In genomic region chr19:10122066-10122465, GRCh38 we compare ENCODE assay signal across 20 cellular contexts. TPM values are rescaled to one million over a fixed set of nuclear protein-coding genes. Genes with fewer than 3 reads are reported as not detected.
DNase-seq lines count a peak whose midpoint lies in the region; ATAC-seq, FAIRE-seq and TF ChIP-seq lines count a peak whose summit lies in the region.
"Had no signal": no experiment of that assay in that cellular context is flagged by ENCODE, and none has a peak within 500 bp of the region (broad histone marks: within the 10 kb centered on the region; RNA-seq: fewer than 3 reads in every experiment).

No MANE protein-coding gene starts in this region.

- H3K18ac ChIP-seq in IMR-90 (ENCODE audit: low read depth, low read length) = no peak overlapping the region; the same call in 1 of the 2 replicates

- peak overlapping the region; percentile 94 for H2BK5ac ChIP-seq in IMR-90 (ENCODE audit: low read depth, low read length, poor library complexity, severe bottlenecking)

- no peak overlapping the region for H3K4ac ChIP-seq in IMR-90 (ENCODE audit: low read depth, low read length)

- TF ChIP-seq RAD21 in IMR-90 (IDR thresholded peaks at IDR 0.05; ENCODE audit: low read length) = no peak

- H2AK5ac ChIP-seq in IMR-90 (ENCODE audit: low read depth, low read length) = no peak overlapping the region; the same call in 1 of the 2 replicates

- no peak overlapping the region for H3K23ac ChIP-seq in IMR-90 (ENCODE audit: low read depth, low read length)

- peak overlapping the region; percentile 35; the same call in 1 of the 2 replicates for H3K56ac ChIP-seq in IMR-90 (ENCODE audit: extremely low read depth, insufficient read depth, low read length)

- no peaks in the 10 kb centered on the region; the same call in 1 of the 2 replicates for H3K9me3 ChIP-seq in AG04450 (ENCODE audit: control insufficient read depth, insufficient read depth, low read length)
- H3K9me3 ChIP-seq in IMR-90 (ENCODE audit: control insufficient read depth, insufficient read depth, low read length) = no peaks in the 10 kb centered on the region
- H3K9me3 ChIP-seq in endothelial cell of umbilical vein (replicated peaks; ENCODE audit: control insufficient read depth, insufficient read depth, low read length) = no peaks in the 10 kb centered on the region
- H3K9me3 ChIP-seq: testis had no signal

- ATAC-seq in IMR-90 (ENCODE audit: low read depth) = peak; percentile 50
- no peak for ATAC-seq in HG03571 (IDR thresholded peaks at IDR 0.05; ENCODE audit: unreplicated experiment)
- ATAC-seq: GM23338, K562 had no signal

- WGBS in IMR-90 (ENCODE audit: extremely low coverage in 2 of 2, insufficient read length in 1 of 2), 2 experiments = no CpG with 5 or more reads among the region's 6 CpGs

- H3K9me1 ChIP-seq in IMR-90 (ENCODE audit: insufficient read depth, low read length) (no peaks in the 10 kb centered on the region), endothelial cell of umbilical vein (replicated peaks; ENCODE audit: control insufficient read depth, extremely low read depth, insufficient read depth, low read length) (no peaks in the 10 kb centered on the region)

- intact Hi-C loops in IMR-90 (cut with micrococcal nuclease) = no loop called here
- intact Hi-C loops in endothelial cell of umbilical vein (cut with micrococcal nuclease) = loop anchor here (5.0 kb wide), 1 partner anchor 260 kb away; the partner anchor contains the start of gene TYK2
- intact Hi-C loops in posterior vena cava (cut with DNase I) = no loop called here

- H4K8ac ChIP-seq in IMR-90 (ENCODE audit: low read depth in 2 of 2, low read length in 2 of 2) = peak overlapping the region; percentile 39 to 80; a peak in 1 of 4 replicates

- H2BK20ac ChIP-seq in IMR-90 (ENCODE audit: low read depth, low read length) = no peak overlapping the region; the same call in 1 of the 2 replicates

- H3K36me3 ChIP-seq in IMR-90 (ENCODE audit: control insufficient read depth, insufficient read depth, low read length) (peaks cover 14% of the 10 kb centered on the region), endothelial cell of umbilical vein (ENCODE audit: control insufficient read depth in 2 of 2, extremely low read depth in 1 of 2, insufficient read depth in 2 of 2, low read length in 2 of 2) (peaks cover 0 to 7% of the 10 kb centered on the region in 2 experiments)

- H3K4me1 ChIP-seq in IMR-90 (ENCODE audit: control insufficient read depth, insufficient read depth, low read length) = peaks cover 9% of the 10 kb centered on the region
- peaks cover 11% of the 10 kb centered on the region for H3K4me1 ChIP-seq in endothelial cell of umbilical vein (ENCODE audit: control insufficient read depth, extremely low read depth, insufficient read depth, low read length)

- dilution Hi-C loops in IMR-90 (cut with HindIII; ENCODE audit: low sequenced_read_pairs, unreplicated experiment) = no loop called here
- dilution Hi-C loops in endothelial cell of umbilical vein (cut with MboI; ENCODE audit: extremely low pct_ligation_motif_present, low sequenced_read_pairs) = no loop called here

- CTCF ChIA-PET in AG04450 (lab: Charles Lee) (interaction anchor here (0.6 to 1.3 kb wide), 5 partner anchors 9 to 138 kb away, joined by 3 to 5 read pairs (median 4); no protein-coding TSS in a partner anchor), IMR-90 (lab: Yijun Ruan, JAX) (interaction anchor here (0.6 kb wide), 1 partner anchor 10 kb away, joined by 3 read pairs; no protein-coding TSS in a partner anchor), endothelial cell of umbilical vein (lab: Charles Lee) (interaction anchor here (0.9 to 1.8 kb wide), 4 partner anchors 8 to 128 kb away, joined by 3 to 7 read pairs (median 3); partner anchors contain the start of gene DNMT1)

- no TSS peak for BruUV-seq in IMR-90 (replicated peaks; lab: Mats Ljungman, UMichigan)
- no TSS peak for BruUV-seq in endothelial cell of umbilical vein (replicated peaks; lab: Mats Ljungman, UMichigan)

- no peak for FAIRE-seq in endothelial cell of umbilical vein (lab: Jason Lieb, UNC)
- FAIRE-seq: GM12892, K562 had no signal

- DNase-seq in AG04450 (ENCODE audit: low read depth, low spot score) = peak; percentile 39
- peak; percentile 70 for DNase-seq in IMR-90
- peak; percentile 44 for DNase-seq in endothelial cell of umbilical vein (ENCODE audit: low read depth, low spot score)
- peak; percentile 85 for DNase-seq in posterior vena cava (ENCODE audit: low spot score)
- DNase-seq in amygdala (lab: John Stamatoyannopoulos, UW) = no peak
- DNase-seq in putamen (ENCODE audit: low spot score) = no peak
- DNase-seq in central memory CD4-positive, alpha-beta T cell = no peak
- DNase-seq: activated CD4-positive, alpha-beta T cell treated with anti-CD3 and anti-CD28 coated beads, Interleukin-2, amount 10 ng/mL, durations not matched to agents 24 days and 14 days; activated T-cell treated with anti-CD3 and anti-CD28 coated beads, Interleukin-2, amount 50 U/mL, for 48 hours; DND-41; NCI-H1694; NCI-H69; nucleus accumbens; T-helper 2 cell; testis had no signal

- peaks cover 11 to 25% of the 10 kb centered on the region in 2 experiments for H3K79me1 ChIP-seq in IMR-90 (ENCODE audit: low read depth in 1 of 2, low read length in 2 of 2)

- H2AFZ ChIP-seq in IMR-90 (replicated peaks; ENCODE audit: low read length, poor library complexity) (no peak overlapping the region), endothelial cell of umbilical vein (ENCODE audit: low read depth, low read length) (no peak overlapping the region)
- H2AFZ ChIP-seq: GM23338 had no signal

- H4K5ac ChIP-seq in IMR-90 (ENCODE audit: low read depth, low read length) = no peak overlapping the region

- H3K4me3 ChIP-seq in AG04450 (ENCODE audit: low read depth, low read length) (no peak overlapping the region), IMR-90 (ENCODE audit: insufficient read depth, low read depth, low read length) (no peak overlapping the region), endothelial cell of umbilical vein (replicated peaks in 1 of 3; ENCODE audit: insufficient read depth in 1 of 3, low read depth in 1 of 3, low read length in 3 of 3) (no peak overlapping the region)
- H3K4me3 ChIP-seq: GM23338, K562, testis had no signal

- H3K27ac ChIP-seq in AG04450 (ENCODE audit: low read depth, low read length) (peak overlapping the region; percentile 39), IMR-90 (ENCODE audit: insufficient read depth, low read length) (peak overlapping the region; percentile 91; the same call in 1 of the 2 replicates), endothelial cell of umbilical vein (ENCODE audit: insufficient read depth, low read depth, low read length) (no peak overlapping the region)

- POLR2A ChIA-PET in AG04450 (lab: Yijun Ruan, JAX) = interaction anchor here (0.5 to 1.3 kb wide), 8 partner anchors 8 to 663 kb away, joined by 3 to 9 read pairs (median 4); partner anchors contain the start of genes PPAN and RAVER1
- POLR2A ChIA-PET in IMR-90 (lab: Charles Lee; ENCODE audit: unreplicated experiment) = interaction anchor here (0.6 kb wide), 1 partner anchor 130 kb away, joined by 3 read pairs; the partner anchor contains the start of gene MRPL4
- POLR2A ChIA-PET in endothelial cell of umbilical vein (lab: Charles Lee) = no interaction called here

- peak overlapping the region; percentile 50; the same call in 1 of the 2 replicates for H3K9ac ChIP-seq in IMR-90 (ENCODE audit: low read depth, low read length)
- H3K9ac ChIP-seq in endothelial cell of umbilical vein (replicated peaks; ENCODE audit: extremely low read depth, insufficient read depth, low read length) = no peak overlapping the region

- peaks cover 6% of the 10 kb centered on the region; the same call in 1 of the 2 replicates for H4K20me1 ChIP-seq in IMR-90 (ENCODE audit: insufficient read depth, low read length)
- no peaks in the 10 kb centered on the region for H4K20me1 ChIP-seq in endothelial cell of umbilical vein (replicated peaks; ENCODE audit: control insufficient read depth, extremely low read depth, insufficient read depth, low read length)

- TF ChIP-seq CTCF in AG04450 (IDR thresholded peaks at IDR 0.05; ENCODE audit: low read depth, low read length) (no peak), IMR-90 (conservative IDR thresholded peaks at IDR 0.05; ENCODE audit: low read depth, low read length) (no peak), endothelial cell of umbilical vein (IDR thresholded peaks at IDR 0.05; ENCODE audit: extremely low read depth in 1 of 2, insufficient read depth in 1 of 2, low read depth in 1 of 2, low read length in 2 of 2) (no peak)

- in situ Hi-C loops in IMR-90 (cut with MboI; ENCODE audit: low sequenced_read_pairs) = no loop called here

- 0 out of 3 replicates have a peak overlapping the region, but pooled peaks have one; percentile 77 for H2BK15ac ChIP-seq in IMR-90 (ENCODE audit: low read depth, low read length)

- no peak overlapping the region for H4K91ac ChIP-seq in IMR-90 (ENCODE audit: insufficient read depth, low read depth, low read length)

- no peak overlapping the region for H2AK9ac ChIP-seq in IMR-90 (replicated peaks; ENCODE audit: low read depth, low read length, poor library complexity)

- TF ChIP-seq POLR2A in IMR-90 (IDR thresholded peaks at IDR 0.05; ENCODE audit: low read depth, low read length) (no peak), endothelial cell of umbilical vein (IDR thresholded peaks at IDR 0.05; ENCODE audit: low read depth, low read length) (no peak)

- H3K4me2 ChIP-seq in IMR-90 (ENCODE audit: low read depth, low read length) (no peak overlapping the region; the same call in 1 of the 2 replicates), endothelial cell of umbilical vein (ENCODE audit: insufficient read depth, low read length) (no peak overlapping the region)
- H3K4me2 ChIP-seq: GM23338 had no signal

- H3K27me3 ChIP-seq in AG04450 (ENCODE audit: control insufficient read depth, insufficient read depth, low read length) = no peaks in the 10 kb centered on the region
- no peaks in the 10 kb centered on the region for H3K27me3 ChIP-seq in IMR-90 (ENCODE audit: control insufficient read depth, insufficient read depth, low read length)
- no peaks in the 10 kb centered on the region for H3K27me3 ChIP-seq in endothelial cell of umbilical vein (ENCODE audit: control insufficient read depth in 2 of 2, insufficient read depth in 2 of 2, low read length in 2 of 2)
- H3K27me3 ChIP-seq: testis had no signal

- peaks cover 18% of the 10 kb centered on the region for H3K79me2 ChIP-seq in endothelial cell of umbilical vein (ENCODE audit: control insufficient read depth, insufficient read depth, low read length)

- H3K14ac ChIP-seq in IMR-90 (replicated peaks; ENCODE audit: low read depth, low read length) = no peak overlapping the region

- H2BK120ac ChIP-seq in IMR-90 (ENCODE audit: low read depth, low read length) = peak overlapping the region; percentile 83; the same call in 1 of the 2 replicates

RNA-seq across cellular contexts. Expression of gene EIF3G, which starts 2.4 kb away (rescaled TPM):
- polyA plus RNA-seq in AG04450 (2011; rRNA removed) (127 and 146 TPM in 2 replicates), IMR-90 (2012; rRNA removed) (235 and 243 TPM in 2 replicates), endothelial cell of umbilical vein (253 and 294 TPM in 2 replicates)
- 54.2 and 75.9 TPM in 2 replicates for polyA minus RNA-seq in AG04450 (2011; rRNA and poly(A)+ RNA removed)
- total RNA-seq in IMR-90 (2012; rRNA removed) (209 and 278 TPM in 2 replicates), endothelial cell of umbilical vein (213 and 217 TPM in 2 replicates), posterior vena cava (100 to 1,000 TPM; 140 to 157 TPM)
- 193 and 253 TPM in 2 replicates for polyA plus RNA-seq in IMR-90 (2012; cell fraction: cytosol; rRNA removed)
- 464 and 890 TPM in 2 replicates for polyA plus RNA-seq in IMR-90 (2012; cell fraction: nucleus; rRNA removed; ENCODE audit: low replicate concordance)
- polyA plus RNA-seq in endothelial cell of umbilical vein (2011; cell fraction: cytosol; rRNA removed) = 211 and 218 TPM in 2 replicates
- 484 and 500 TPM in 2 replicates for polyA plus RNA-seq in endothelial cell of umbilical vein (2011; cell fraction: nucleus; rRNA removed)
- 179 and 217 TPM in 2 replicates for polyA plus RNA-seq in endothelial cell of umbilical vein (2012)
- 67.6 and 74.9 TPM in 2 replicates for polyA minus RNA-seq in endothelial cell of umbilical vein
- polyA minus RNA-seq in endothelial cell of umbilical vein (2011; cell fraction: cytosol; rRNA and poly(A)+ RNA removed) = 87.3 TPM
- 57.2 and 87.4 TPM in 2 replicates for polyA minus RNA-seq in endothelial cell of umbilical vein (2011; cell fraction: nucleus; rRNA and poly(A)+ RNA removed)

RNA-seq across cellular contexts. Expression of gene P2RY11, which starts 10.6 kb away (rescaled TPM):
- polyA plus RNA-seq in AG04450 (2011; rRNA removed) = 1.0 and 2.1 TPM in 2 replicates
- polyA minus RNA-seq in AG04450 (2011; rRNA and poly(A)+ RNA removed) = 1.7 and 3.0 TPM in 2 replicates
- total RNA-seq in IMR-90 (2012; rRNA removed) = 0.54 and 0.56 TPM in 2 replicates
- 4.5 and 6.6 TPM in 2 replicates for polyA plus RNA-seq in IMR-90 (2012; rRNA removed)
- polyA plus RNA-seq in IMR-90 (2012; cell fraction: cytosol; rRNA removed) = 1.3 and 3.6 TPM in 2 replicates
- polyA plus RNA-seq in IMR-90 (2012; cell fraction: nucleus; rRNA removed; ENCODE audit: low replicate concordance) = 30.7 and 82.4 TPM in 2 replicates
- total RNA-seq in endothelial cell of umbilical vein = 10.7 and 14.6 TPM in 2 replicates
- 3.6 and 5.4 TPM in 2 replicates for polyA plus RNA-seq in endothelial cell of umbilical vein
- polyA plus RNA-seq in endothelial cell of umbilical vein (2011; cell fraction: cytosol; rRNA removed) = 1.5 and 2.9 TPM in 2 replicates
- polyA plus RNA-seq in endothelial cell of umbilical vein (2011; cell fraction: nucleus; rRNA removed) = 14.2 and 14.5 TPM in 2 replicates
- polyA plus RNA-seq in endothelial cell of umbilical vein (2012) = 2.6 and 5.6 TPM in 2 replicates
- 4.0 and 5.1 TPM in 2 replicates for polyA minus RNA-seq in endothelial cell of umbilical vein
- polyA minus RNA-seq in endothelial cell of umbilical vein (2011; cell fraction: cytosol; rRNA and poly(A)+ RNA removed) = 21.9 TPM
- 5.0 and 13.9 TPM in 2 replicates for polyA minus RNA-seq in endothelial cell of umbilical vein (2011; cell fraction: nucleus; rRNA and poly(A)+ RNA removed)
- 1 to 10 TPM; 6.3 to 6.5 TPM for total RNA-seq in posterior vena cava

RNA-seq across cellular contexts. Expression of gene PPAN, which starts 15.9 kb away (rescaled TPM):
- polyA plus RNA-seq in AG04450 (2011; rRNA removed) = 11.5 and 13.1 TPM in 2 replicates
- polyA minus RNA-seq in AG04450 (2011; rRNA and poly(A)+ RNA removed) = 39.0 and 61.7 TPM in 2 replicates
- total RNA-seq in IMR-90 (2012; rRNA removed) = 24.0 and 30.3 TPM in 2 replicates
- polyA plus RNA-seq in IMR-90 (2012; rRNA removed) = 38.2 and 41.6 TPM in 2 replicates
- polyA plus RNA-seq in IMR-90 (2012; cell fraction: cytosol; rRNA removed) = 29.2 and 34.9 TPM in 2 replicates
- polyA plus RNA-seq in IMR-90 (2012; cell fraction: nucleus; rRNA removed; ENCODE audit: low replicate concordance) = 125 and 180 TPM in 2 replicates
- 50.4 and 51.6 TPM in 2 replicates for total RNA-seq in endothelial cell of umbilical vein
- 27.6 and 30.1 TPM in 2 replicates for polyA plus RNA-seq in endothelial cell of umbilical vein
- polyA plus RNA-seq in endothelial cell of umbilical vein (2011; cell fraction: cytosol; rRNA removed) = 21.2 and 23.0 TPM in 2 replicates
- 51.0 and 57.7 TPM in 2 replicates for polyA plus RNA-seq in endothelial cell of umbilical vein (2011; cell fraction: nucleus; rRNA removed)
- polyA plus RNA-seq in endothelial cell of umbilical vein (2012) = 22.0 and 31.9 TPM in 2 replicates
- 42.2 and 48.6 TPM in 2 replicates for polyA minus RNA-seq in endothelial cell of umbilical vein
- 66.6 TPM for polyA minus RNA-seq in endothelial cell of umbilical vein (2011; cell fraction: cytosol; rRNA and poly(A)+ RNA removed)
- 28.7 and 43.4 TPM in 2 replicates for polyA minus RNA-seq in endothelial cell of umbilical vein (2011; cell fraction: nucleus; rRNA and poly(A)+ RNA removed)
- 10 to 100 TPM; 21.9 to 27.8 TPM for total RNA-seq in posterior vena cava

RNA-seq across cellular contexts. Expression of gene ANGPTL6, which starts 19.6 kb away (rescaled TPM):
- polyA plus RNA-seq in AG04450 (2011; rRNA removed) = 0.09 and 0.11 TPM in 2 replicates
- polyA minus RNA-seq in AG04450 (2011; rRNA and poly(A)+ RNA removed) = not detected in 2 replicates
- total RNA-seq in IMR-90 (2012; rRNA removed) = not detected in 2 replicates
- 0.17 and 0.21 TPM in 2 replicates for polyA plus RNA-seq in IMR-90 (2012; rRNA removed)
- polyA plus RNA-seq in IMR-90 (2012; cell fraction: cytosol; rRNA removed) = 0.29 and 0.62 TPM in 2 replicates
- 0.86 and 1.6 TPM in 2 replicates for polyA plus RNA-seq in IMR-90 (2012; cell fraction: nucleus; rRNA removed; ENCODE audit: low replicate concordance)
- not detected in 2 replicates for total RNA-seq in endothelial cell of umbilical vein
- polyA plus RNA-seq in endothelial cell of umbilical vein = 0.15 and 0.32 TPM in 2 replicates
- 0.08 and 0.10 TPM in 2 replicates for polyA plus RNA-seq in endothelial cell of umbilical vein (2011; cell fraction: cytosol; rRNA removed)
- polyA plus RNA-seq in endothelial cell of umbilical vein (2011; cell fraction: nucleus; rRNA removed) = 0.34 TPM in 1 of 2 replicates, not detected in the other
- polyA plus RNA-seq in endothelial cell of umbilical vein (2012) = not detected in 2 replicates
- polyA minus RNA-seq in endothelial cell of umbilical vein = not detected in 2 replicates
- polyA minus RNA-seq in endothelial cell of umbilical vein (2011; cell fraction: cytosol; rRNA and poly(A)+ RNA removed) = not detected
- not detected in 2 replicates for polyA minus RNA-seq in endothelial cell of umbilical vein (2011; cell fraction: nucleus; rRNA and poly(A)+ RNA removed)
- not detected for total RNA-seq in posterior vena cava
- total RNA-seq: GM23338, RPMI7951 had no signal
- polyA plus RNA-seq: GM23338 had no signal

RNA-seq across cellular contexts. Expression of gene SHFL, which starts 35.9 kb away (rescaled TPM):
- 25.0 and 25.9 TPM in 2 replicates for polyA plus RNA-seq in AG04450 (2011; rRNA removed)
- 15.6 and 22.6 TPM in 2 replicates for polyA minus RNA-seq in AG04450 (2011; rRNA and poly(A)+ RNA removed)
- 9.0 and 10.0 TPM in 2 replicates for total RNA-seq in IMR-90 (2012; rRNA removed)
- polyA plus RNA-seq in IMR-90 (2012; rRNA removed) = 32.1 and 34.3 TPM in 2 replicates
- polyA plus RNA-seq in IMR-90 (2012; cell fraction: cytosol; rRNA removed) = 21.2 and 37.5 TPM in 2 replicates
- polyA plus RNA-seq in IMR-90 (2012; cell fraction: nucleus; rRNA removed; ENCODE audit: low replicate concordance) = 205 and 249 TPM in 2 replicates
- total RNA-seq in endothelial cell of umbilical vein = 23.6 and 34.4 TPM in 2 replicates
- 36.9 and 40.0 TPM in 2 replicates for polyA plus RNA-seq in endothelial cell of umbilical vein
- polyA plus RNA-seq in endothelial cell of umbilical vein (2011; cell fraction: cytosol; rRNA removed) = 18.6 and 27.1 TPM in 2 replicates
- 86.2 and 88.9 TPM in 2 replicates for polyA plus RNA-seq in endothelial cell of umbilical vein (2011; cell fraction: nucleus; rRNA removed)
- polyA plus RNA-seq in endothelial cell of umbilical vein (2012) = 18.2 and 24.4 TPM in 2 replicates
- polyA minus RNA-seq in endothelial cell of umbilical vein = 13.6 and 17.4 TPM in 2 replicates
- 14.0 TPM for polyA minus RNA-seq in endothelial cell of umbilical vein (2011; cell fraction: cytosol; rRNA and poly(A)+ RNA removed)
- 9.6 and 12.3 TPM in 2 replicates for polyA minus RNA-seq in endothelial cell of umbilical vein (2011; cell fraction: nucleus; rRNA and poly(A)+ RNA removed)
- 10 to 100 TPM; 21.7 to 26.0 TPM for total RNA-seq in posterior vena cava

Comparison
In these comparisons a context has a peak if more than half of its experiments do, and no peak if none do; other contexts are left out.
1. DNase-seq: peak in AG04450 (single experiment), IMR-90 (single experiment), endothelial cell of umbilical vein (single experiment) and posterior vena cava (single experiment); none in amygdala (0 of 56), putamen (single experiment) and central memory CD4-positive, alpha-beta T cell (single experiment).